ENCODE assay signal across 26 cellular contexts in genomic region chr4:104574371-104574770, GRCh38.
"Had no signal": no experiment of that assay in that cellular context is flagged by ENCODE, and none has a peak within 500 bp of the region (broad histone marks: within the 10 kb centered on the region; RNA-seq: fewer than 3 reads in every experiment).

No MANE protein-coding gene starts in this region.

- H3K27ac ChIP-seq: neural progenitor cell, ovary, parathyroid adenoma, psoas muscle, right lobe of liver, sigmoid colon, stomach, thoracic aorta, tibial nerve, upper lobe of left lung, vagina had no signal

- H3K36me3 ChIP-seq: neural progenitor cell, ovary, right lobe of liver, sigmoid colon, stomach, thoracic aorta, thyroid gland, tibial nerve, upper lobe of left lung, vagina had no signal

- FAIRE-seq: small intestine, urothelium cell line had no signal

- DNase-seq: natural killer cell; occipital lobe; ovary; posterior cingulate gyrus; psoas muscle; right cardiac atrium; right lobe of liver; sigmoid colon; small intestine; stimulated activated CD4-positive, alpha-beta T cell treated with anti-CD3 and anti-CD28 coated beads, Interleukin-15, amount 100 ng/mL, for 24 hours; stimulated activated CD4-positive, alpha-beta T cell treated with anti-CD3 and anti-CD28 coated beads, Interleukin-2, amount 100 ng/mL, for 24 hours; stimulated activated CD4-positive, alpha-beta T cell treated with anti-CD3 and anti-CD28 coated beads, Interleukin-2, amount 100 ng/mL, for 48 hours; stimulated activated CD4-positive, alpha-beta T cell treated with anti-CD3 and anti-CD28 coated beads, Interleukin-4, amount 100 ng/mL, for 24 hours; stimulated activated naive B cell treated with anti-CD40 and anti-IgM and Interleukin-4, amounts not matched to agents 10 μg/mL and 1 μg/mL and 100 μg/mL, for 72 hours; stimulated activated naive CD4-positive, alpha-beta T cell treated with Interleukin-2 at 50 U/mL for 16 hours; stomach; thyroid gland; trophoblast cell; upper lobe of left lung had no signal

- H3K9me3 ChIP-seq: ovary, psoas muscle, right lobe of liver, sigmoid colon, stomach, thoracic aorta, thyroid gland, tibial nerve, upper lobe of left lung, vagina had no signal

- H3K4me3 ChIP-seq: neural progenitor cell, ovary, psoas muscle, right lobe of liver, sigmoid colon, stomach, thoracic aorta, thyroid gland, tibial nerve, upper lobe of left lung, vagina had no signal

- H3K27me3 ChIP-seq: neural progenitor cell, ovary, right lobe of liver, sigmoid colon, stomach, thyroid gland, tibial nerve, upper lobe of left lung, vagina had no signal

- ATAC-seq: natural killer cell; psoas muscle; right cardiac atrium; right lobe of liver; stimulated activated effector memory CD8-positive, alpha-beta T cell treated with anti-CD3 and anti-CD28 coated beads, Interleukin-12 subunit alpha, Interleukin-12 subunit beta, amount 100 ng/mL, for 72 hours; stimulated activated naive B cell treated with anti-CD40 and anti-IgM and Interleukin-4, amounts not matched to agents 10 μg/mL and 1 μg/mL and 100 μg/mL, for 72 hours had no signal

- H3K4me1 ChIP-seq: neural progenitor cell, parathyroid adenoma, psoas muscle, right lobe of liver, stomach, tibial nerve, vagina had no signal
